ENCODE assay signal across 8 cellular contexts in genomic region chr11:100876826-100877545, GRCh38.
DNase-seq lines count a peak whose midpoint lies in the region; ATAC-seq lines count a peak whose summit lies in the region.

No MANE protein-coding gene starts in this region.

- DNase-seq in ELR (ENCODE audit: low read depth), result peak; percentile 92
- peak; percentile 39 to 82 for DNase-seq in SJSA1 (ENCODE audit: low read depth in 1 of 2, low spot score in 2 of 2)
- DNase-seq in COLO668 (lab: John Stamatoyannopoulos, UW; ENCODE audit: unreplicated experiment), result no peak
- no peak for DNase-seq in activated CD4-positive, alpha-beta T cell treated with anti-CD3 and anti-CD28 coated beads, Interleukin-2, amount 50 U/mL, for 48 hours
- DNase-seq in stimulated activated CD4-positive, alpha-beta T cell treated with anti-CD3 and anti-CD28 coated beads, Interleukin-1b, Interleukin-23, amount 100 ng/mL, for 48 hours, result no peak

- peak; percentile 68 for ATAC-seq in HG02610 (IDR thresholded peaks at IDR 0.05; ENCODE audit: unreplicated experiment)
- no peak for ATAC-seq in GM19324 (IDR thresholded peaks at IDR 0.05; ENCODE audit: low FRiP score, unreplicated experiment)

- H3K4me1 ChIP-seq in SJSA1 (replicated peaks) (peaks cover 31% of the 10 kb centered on the region), iPS-18a (ENCODE audit: control insufficient read depth, low read depth, low read length) (peaks cover 34% of the 10 kb centered on the region)

- no peak overlapping the region for H3K4me3 ChIP-seq in SJSA1
- H3K4me3 ChIP-seq in iPS-18a (ENCODE audit: low read length), result no peak overlapping the region

- H3K27me3 ChIP-seq in SJSA1 (replicated peaks) (no peaks in the 10 kb centered on the region), iPS-18a (ENCODE audit: control insufficient read depth, insufficient read depth, low read length) (no peaks in the 10 kb centered on the region)

- peak overlapping the region; percentile 23 for H3K9ac ChIP-seq in iPS-18a (ENCODE audit: low read length)

- no peaks in the 10 kb centered on the region for H3K36me3 ChIP-seq in SJSA1
- no peaks in the 10 kb centered on the region for H3K36me3 ChIP-seq in iPS-18a (ENCODE audit: control insufficient read depth, low read depth, low read length)

- H3K27ac ChIP-seq in SJSA1 (peak overlapping the region; percentile 97), iPS-18a (ENCODE audit: low read length) (peak overlapping the region; percentile 56)

- no peaks in the 10 kb centered on the region for H3K9me3 ChIP-seq in SJSA1 (replicated peaks)
- H3K9me3 ChIP-seq in iPS-18a (ENCODE audit: control insufficient read depth, low read depth, low read length), result no peaks in the 10 kb centered on the region

Comparison
In these comparisons a context has a peak if more than half of its experiments do, and no peak if none do; other contexts are left out.
1. DNase-seq: peak in ELR (single experiment) and SJSA1 (2 of 2); none in COLO668 (single experiment), activated CD4-positive, alpha-beta T cell treated with anti-CD3 and anti-CD28 coated beads, Interleukin-2, amount 50 U/mL, for 48 hours (0 of 2) and stimulated activated CD4-positive, alpha-beta T cell treated with anti-CD3 and anti-CD28 coated beads, Interleukin-1b, Interleukin-23, amount 100 ng/mL, for 48 hours (single experiment).